In the genomic region with DNA sequence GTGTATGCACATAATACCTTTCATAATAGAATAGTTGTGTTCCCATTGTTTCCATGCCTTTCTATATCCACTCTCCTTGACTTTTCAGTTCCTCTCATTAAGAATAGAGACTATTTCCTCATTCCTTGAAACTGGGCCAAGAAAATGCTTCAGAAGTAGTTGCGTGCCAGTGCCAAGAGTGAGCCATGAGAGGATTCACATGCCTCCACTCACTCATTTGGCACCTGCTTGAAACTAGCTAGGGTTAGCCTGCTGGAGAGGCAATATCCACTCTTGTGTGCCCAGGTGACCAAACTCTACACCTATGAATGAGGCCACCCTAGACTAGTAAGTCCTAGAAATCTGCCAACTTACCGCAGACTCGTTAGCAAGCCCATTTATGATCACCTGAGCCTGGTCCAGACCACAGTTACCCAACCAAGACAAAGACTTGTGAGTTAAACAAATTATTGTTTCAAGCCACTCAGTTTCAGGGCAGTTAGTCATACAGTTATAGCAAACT, we compare ENCODE assay signal across 12 cellular contexts.
DNase-seq lines count a peak whose midpoint lies in the region; ATAC-seq and TF ChIP-seq lines count a peak whose summit lies in the region.
"Had no signal": no experiment of that assay in that cellular context is flagged by ENCODE, and none has a peak within 500 bp of the region (broad histone marks: within the 10 kb centered on the region; RNA-seq: fewer than 3 reads in every experiment).

No MANE protein-coding gene starts in this region.

- H3K9me3 ChIP-seq in PC-3 (ENCODE audit: low read length) (no peaks in the 10 kb centered on the region), right cardiac atrium (ENCODE audit: control insufficient read depth, low read length) (no peaks in the 10 kb centered on the region)
- H3K9me3 ChIP-seq: thoracic aorta had no signal

- ATAC-seq in HG02642 (IDR thresholded peaks at IDR 0.05; ENCODE audit: poor library complexity, unreplicated experiment) (peak; percentile 42), PC-3 (no peak), right cardiac atrium (peak; percentile 67 to 77)
- ATAC-seq in natural killer cell treated with Interleukin-12 subunit alpha and Interleukin-12 subunit beta and Interleukin-15 and Interleukin-18, amount 100 ng/mL, for 72 hours = no peak
- ATAC-seq: left colon, WTC11 had no signal

- no peaks in the 10 kb centered on the region for H3F3A ChIP-seq in PC-3 (ENCODE audit: low read length, unreplicated experiment)

- DNase-seq in GM12865 (ENCODE audit: low read depth) (peak; percentile 75), PC-3 (peak; percentile 64), right cardiac atrium (peak in 1 of 3 donors; percentile 20), NCI-H510A treated with DMSO at 0.1 percent for 48 hours (lab: John Stamatoyannopoulos, UW) (no peak), GM10248 (ENCODE audit: extremely low spot score) (no peak), HEK293T (ENCODE audit: extremely low spot score) (no peak)
- DNase-seq in natural killer cell treated with Interleukin-12 subunit alpha and Interleukin-12 subunit beta and Interleukin-15 and Interleukin-18, amount 100 ng/mL, for 72 hours (ENCODE audit: low spot score) = no peak
- DNase-seq: left colon, NCI-H187 had no signal

- intact Hi-C loops in PC-3 (cut with micrococcal nuclease) = no loop called here
- intact Hi-C loops in right cardiac atrium (cut with DNase I) = loop anchor here in 2 of 4 donors (5.0 to 10.0 kb wide), 2 partner anchors 591 to 608 kb away; no protein-coding TSS in a partner anchor

- POLR2A ChIA-PET in PC-3 (lab: Charles Lee; ENCODE audit: unreplicated experiment) (no interaction called here), GM10248 (lab: Yijun Ruan, JAX) (no interaction called here), HEK293T (lab: Yijun Ruan, JAX) (no interaction called here)

- H3K9me3 Mint-ChIP-seq in natural killer cell treated with Interleukin-12 subunit alpha and Interleukin-12 subunit beta and Interleukin-15 and Interleukin-18, amount 100 ng/mL, for 72 hours = no peaks in the 10 kb centered on the region
- H3K9me3 Mint-ChIP-seq: WTC11 had no signal

- no peaks in the 10 kb centered on the region for H3K9me2 ChIP-seq in PC-3 (replicated peaks; ENCODE audit: low read length)

- no peaks in the 10 kb centered on the region for H3K27me3 ChIP-seq in PC-3 (ENCODE audit: low read length)
- H3K27me3 ChIP-seq in right cardiac atrium (ENCODE audit: control insufficient read depth, insufficient read depth) = no peaks in the 10 kb centered on the region

- no peaks in the 10 kb centered on the region for H3K79me2 ChIP-seq in PC-3 (ENCODE audit: low read length)

- CTCF ChIA-PET in PC-3 (lab: Charles Lee) (no interaction called here), GM10248 (lab: Yijun Ruan, JAX) (interaction anchor here (0.9 to 5.2 kb wide), 5 partner anchors 32 to 611 kb away, joined by 3 to 94 read pairs (median 3); no protein-coding TSS in a partner anchor), HEK293T (lab: Yijun Ruan, JAX) (no interaction called here)

- WGBS in right cardiac atrium = 49% methylated on average over 3 of the region's 3 CpGs

- peaks cover 10 to 15% of the 10 kb centered on the region in 2 donors for H3K27me3 Mint-ChIP-seq in natural killer cell treated with Interleukin-12 subunit alpha and Interleukin-12 subunit beta and Interleukin-15 and Interleukin-18, amount 100 ng/mL, for 72 hours

- TF ChIP-seq CTCF in GM12865 (IDR thresholded peaks at IDR 0.05; ENCODE audit: insufficient read depth, low read depth, low read length, missing control alignments) (no peak), PC-3 (conservative IDR thresholded peaks at IDR 0.05; ENCODE audit: low read depth, low read length) (no peak), GM10248 (IDR thresholded peaks at IDR 0.05; ENCODE audit: control extremely low read depth, extremely low read depth, low read depth, missing control alignments) (no peak)

- H4K20me1 ChIP-seq in PC-3 (ENCODE audit: low read length) = no peaks in the 10 kb centered on the region

- H3K4me3 ChIP-seq in GM12865 (ENCODE audit: low read depth, low read length) (no peak overlapping the region), PC-3 (ENCODE audit: low read length) (no peak overlapping the region), right cardiac atrium (ENCODE audit: low read length) (no peak overlapping the region)
- H3K4me3 ChIP-seq: thoracic aorta had no signal

- H3K27ac ChIP-seq in PC-3 (ENCODE audit: low read length) = no peak overlapping the region
- H3K27ac ChIP-seq in right cardiac atrium (ENCODE audit: low read length) = no peak overlapping the region
- H3K27ac ChIP-seq: thoracic aorta had no signal

- peaks cover 0 to 5% of the 10 kb centered on the region in 2 donors for H3K4me1 Mint-ChIP-seq in natural killer cell treated with Interleukin-12 subunit alpha and Interleukin-12 subunit beta and Interleukin-15 and Interleukin-18, amount 100 ng/mL, for 72 hours (ENCODE audit: low read depth in 2 of 2)
- H3K4me1 Mint-ChIP-seq: WTC11 had no signal

- H3K36me3 Mint-ChIP-seq in natural killer cell treated with Interleukin-12 subunit alpha and Interleukin-12 subunit beta and Interleukin-15 and Interleukin-18, amount 100 ng/mL, for 72 hours = no peaks in the 10 kb centered on the region
- H3K36me3 Mint-ChIP-seq: WTC11 had no signal

- H3K27ac Mint-ChIP-seq in natural killer cell treated with Interleukin-12 subunit alpha and Interleukin-12 subunit beta and Interleukin-15 and Interleukin-18, amount 100 ng/mL, for 72 hours = no peak overlapping the region
- H3K27ac Mint-ChIP-seq: WTC11 had no signal

- H3K36me3 ChIP-seq in PC-3 (ENCODE audit: low read depth, low read length) = no peaks in the 10 kb centered on the region
- H3K36me3 ChIP-seq: thoracic aorta had no signal

- H3K4me3 Mint-ChIP-seq in natural killer cell treated with Interleukin-12 subunit alpha and Interleukin-12 subunit beta and Interleukin-15 and Interleukin-18, amount 100 ng/mL, for 72 hours = no peak overlapping the region
- H3K4me3 Mint-ChIP-seq: WTC11 had no signal

- no peak overlapping the region for H3K9ac ChIP-seq in PC-3 (ENCODE audit: low read length)

- H3K4me1 ChIP-seq in PC-3 (ENCODE audit: insufficient read depth, low read length) (peaks cover 4% of the 10 kb centered on the region; the same call in 1 of the 2 replicates), right cardiac atrium (ENCODE audit: control insufficient read depth, insufficient read depth, low read length) (peaks cover 5% of the 10 kb centered on the region)

- no TSS peak for BruUV-seq in PC-3 (replicated peaks; lab: Mats Ljungman, UMichigan)

- no peak overlapping the region for H2AFZ ChIP-seq in PC-3 (ENCODE audit: low read length)

- H3K4me2 ChIP-seq in PC-3 (ENCODE audit: low read length) = no peak overlapping the region

TF ChIP-seq in HEK293T, 16 proteins besides CTCF, POLR2A, EP300 and RAD21:
- TF ChIP-seq ARNT (IDR thresholded peaks at IDR 0.05) (no peak), BHLHE40 (IDR thresholded peaks at IDR 0.05; ENCODE audit: borderline replicate concordance) (no peak), LEF1 (IDR thresholded peaks at IDR 0.05; ENCODE audit: borderline replicate concordance) (no peak), L3MBTL2 (conservative IDR thresholded peaks at IDR 0.05) (no peak), FOXK2 (IDR thresholded peaks at IDR 0.05) (no peak), FOXA1 (IDR thresholded peaks at IDR 0.05) (no peak), HDGF (IDR thresholded peaks at IDR 0.05; ENCODE audit: borderline replicate concordance) (no peak)
- TF ChIP-seq, protein P1, sequence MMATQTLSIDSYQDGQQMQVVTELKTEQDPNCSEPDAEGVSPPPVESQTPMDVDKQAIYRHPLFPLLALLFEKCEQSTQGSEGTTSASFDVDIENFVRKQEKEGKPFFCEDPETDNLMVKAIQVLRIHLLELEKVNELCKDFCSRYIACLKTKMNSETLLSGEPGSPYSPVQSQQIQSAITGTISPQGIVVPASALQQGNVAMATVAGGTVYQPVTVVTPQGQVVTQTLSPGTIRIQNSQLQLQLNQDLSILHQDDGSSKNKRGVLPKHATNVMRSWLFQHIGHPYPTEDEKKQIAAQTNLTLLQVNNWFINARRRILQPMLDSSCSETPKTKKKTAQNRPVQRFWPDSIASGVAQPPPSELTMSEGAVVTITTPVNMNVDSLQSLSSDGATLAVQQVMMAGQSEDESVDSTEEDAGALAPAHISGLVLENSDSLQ (IDR thresholded peaks at IDR 0.05) = no peak
TF ChIP-seq in HEK293T: peak in this region for 0.

Comparison
In these comparisons a context has a peak if more than half of its experiments do, and no peak if none do; other contexts are left out.
1. DNase-seq: peak in GM12865 (single experiment) and PC-3 (single experiment); none in natural killer cell treated with Interleukin-12 subunit alpha and Interleukin-12 subunit beta and Interleukin-15 and Interleukin-18, amount 100 ng/mL, for 72 hours (single experiment), NCI-H510A treated with DMSO at 0.1 percent for 48 hours (single experiment), GM10248 (single experiment) and HEK293T (single experiment).
2. ATAC-seq: peak in HG02642 (single experiment) and right cardiac atrium (2 of 2); none in PC-3 (single experiment) and natural killer cell treated with Interleukin-12 subunit alpha and Interleukin-12 subunit beta and Interleukin-15 and Interleukin-18, amount 100 ng/mL, for 72 hours (0 of 2).